19 cellular contexts compared by ENCODE assay signal in the genomic region with DNA sequence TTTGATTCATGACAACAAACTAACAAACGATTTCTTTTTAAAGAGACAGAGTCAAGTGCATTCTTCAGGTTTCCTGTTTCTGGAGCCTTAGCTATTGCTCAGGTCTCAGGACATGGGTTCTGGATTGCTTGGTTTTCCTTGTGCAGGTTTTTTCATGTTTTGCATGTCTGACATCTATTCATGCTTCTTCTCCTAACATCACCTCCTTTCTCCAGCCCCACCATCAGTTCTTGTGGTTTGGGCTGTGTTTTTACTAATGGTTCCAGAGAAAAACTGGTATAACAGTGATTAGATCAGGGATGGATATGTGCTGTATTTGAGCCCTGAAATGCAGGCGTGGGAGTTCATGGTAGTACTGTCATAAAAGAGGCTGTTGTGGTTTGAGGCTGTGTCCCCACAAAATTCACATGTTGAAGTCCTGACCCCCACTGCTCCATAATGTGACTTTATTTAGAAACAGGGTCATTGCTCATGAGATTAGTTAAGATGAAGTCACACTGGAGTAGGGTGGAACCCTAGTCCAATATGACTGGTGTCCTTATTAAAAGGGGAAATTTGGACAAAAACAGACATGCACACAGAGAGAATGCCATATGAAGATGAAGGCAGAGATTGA.
A peak's percentile ranks its signal among the peaks of the same experiment; 100 is the strongest.
DNase-seq lines count a peak whose midpoint lies in the region; ATAC-seq, FAIRE-seq and TF ChIP-seq lines count a peak whose summit lies in the region.
"Had no signal": no experiment of that assay in that cellular context is flagged by ENCODE, and none has a peak within 500 bp of the region (broad histone marks: within the 10 kb centered on the region; RNA-seq: fewer than 3 reads in every experiment).

No MANE protein-coding gene starts in this region.

- H3K4me2 ChIP-seq in K562 (ENCODE audit: insufficient read depth, low read length) = no peak overlapping the region

- H3K27me3 Mint-ChIP-seq in activated T-helper 17 cell treated with anti-CD3 and anti-CD28 coated beads, Interleukin-2, amount 50 U/mL, for 72 hours = peaks cover 11% of the 10 kb centered on the region

- peak overlapping the region in 8 of 10 donors; percentile 9 to 94 (median 80) for H3K27ac ChIP-seq in heart right ventricle
- no peak overlapping the region for H3K27ac ChIP-seq in K562 (ENCODE audit: extremely low read depth, low read depth, low read length)
- no peak overlapping the region for H3K27ac ChIP-seq in upper lobe of right lung

- no peak for TF ChIP-seq RAD21 in K562 (CRISPR knock-in tag; conservative IDR thresholded peaks at IDR 0.05 in 1 of 2, IDR thresholded peaks at IDR 0.05 in 1 of 2)

- no peaks in the 10 kb centered on the region for H3K79me2 ChIP-seq in K562 (ENCODE audit: control insufficient read depth, insufficient read depth, low read length)

- H3K9ac ChIP-seq in K562 (ENCODE audit: insufficient read depth in 1 of 2, low read depth in 2 of 2, low read length in 2 of 2) = no peak overlapping the region

- H3K4me1 Mint-ChIP-seq in activated T-helper 17 cell treated with anti-CD3 and anti-CD28 coated beads, Interleukin-2, amount 50 U/mL, for 72 hours = no peaks in the 10 kb centered on the region
- H3K4me1 Mint-ChIP-seq: IgD-negative memory B cell had no signal

- in situ Hi-C loops in K562 (cut with MboI) = no loop called here

- H3K27me3 ChIP-seq in heart right ventricle = no peaks in the 10 kb centered on the region
- H3K27me3 ChIP-seq in K562 (ENCODE audit: control insufficient read depth in 2 of 2, insufficient read depth in 2 of 2, low read length in 2 of 2) = peaks cover 0 to 9% of the 10 kb centered on the region in 2 experiments; a peak in 4 of 5 replicates
- H3K27me3 ChIP-seq in upper lobe of right lung = no peaks in the 10 kb centered on the region

- H3K36me3 ChIP-seq in heart right ventricle = no peaks in the 10 kb centered on the region
- H3K36me3 ChIP-seq in K562 (ENCODE audit: control insufficient read depth, insufficient read depth, low read length) = no peaks in the 10 kb centered on the region
- H3K36me3 ChIP-seq in upper lobe of right lung = no peaks in the 10 kb centered on the region

- no peak for FAIRE-seq in K562 (lab: Jason Lieb, UNC)
- FAIRE-seq: GM12878 had no signal

- CTCF ChIA-PET in K562 (lab: Yijun Ruan, JAX; ENCODE audit: low intra/inter-chr PET ratio) = no interaction called here

- no peaks in the 10 kb centered on the region for H3K9me1 ChIP-seq in K562 (ENCODE audit: control insufficient read depth, insufficient read depth, low read length)

- no peaks in the 10 kb centered on the region for H3K9me3 Mint-ChIP-seq in activated T-helper 17 cell treated with anti-CD3 and anti-CD28 coated beads, Interleukin-2, amount 50 U/mL, for 72 hours
- H3K9me3 Mint-ChIP-seq: CD8-positive, alpha-beta T cell; H9; IgD-negative memory B cell had no signal

- no peak for DNase-seq in heart right ventricle
- no peak for DNase-seq in left cardiac atrium
- no peak for DNase-seq in K562 (ENCODE audit: extremely low read depth in 1 of 4, low spot score in 3 of 4)
- DNase-seq in left kidney (ENCODE audit: low read depth, low spot score) = peak; percentile 21
- no peak for DNase-seq in upper lobe of right lung
- no peak for DNase-seq in NCI-H510A treated with DMSO at 0.1 percent for 48 hours (lab: John Stamatoyannopoulos, UW)
- DNase-seq: AML-193; C1 segment of cervical spinal cord; CD8-positive, alpha-beta T cell; DND-41; H9; Karpas-422; NCI-H1092; NCI-H1436; NCI-H187 treated with DMSO at 0.1 percent for 48 hours had no signal

- no peak for TF ChIP-seq CTCF in heart right ventricle (IDR thresholded peaks at IDR 0.05)
- no peak for TF ChIP-seq CTCF in K562 (IDR thresholded peaks at IDR 0.05 in 2 of 3, conservative IDR thresholded peaks at IDR 0.05 in 1 of 3; ENCODE audit: insufficient read depth in 2 of 3, low read depth in 1 of 3, low read length in 3 of 3)
- TF ChIP-seq CTCF in upper lobe of right lung (IDR thresholded peaks at IDR 0.05) = no peak

- no peak overlapping the region for H3K27ac Mint-ChIP-seq in activated T-helper 17 cell treated with anti-CD3 and anti-CD28 coated beads, Interleukin-2, amount 50 U/mL, for 72 hours
- H3K27ac Mint-ChIP-seq: CD8-positive, alpha-beta T cell; H9; IgD-negative memory B cell had no signal

- no peak overlapping the region for H3K4me3 Mint-ChIP-seq in activated T-helper 17 cell treated with anti-CD3 and anti-CD28 coated beads, Interleukin-2, amount 50 U/mL, for 72 hours
- H3K4me3 Mint-ChIP-seq: CD8-positive, alpha-beta T cell; H9; IgD-negative memory B cell had no signal

- no peaks in the 10 kb centered on the region for H4K20me1 ChIP-seq in K562 (replicated peaks; ENCODE audit: control insufficient read depth, insufficient read depth, low read length)

- H3K4me3 ChIP-seq in heart right ventricle (no peak overlapping the region), K562 (no peak overlapping the region), upper lobe of right lung (no peak overlapping the region)
- H3K4me3 ChIP-seq: GM12878 had no signal

- H2AFZ ChIP-seq in K562 (ENCODE audit: low read depth, low read length) = no peak overlapping the region

- no peak for ATAC-seq in heart right ventricle
- no peak for ATAC-seq in left cardiac atrium
- no peak for ATAC-seq in K562
- peak; percentile 8 for ATAC-seq in upper lobe of right lung
- ATAC-seq in activated T-helper 17 cell treated with anti-CD3 and anti-CD28 coated beads, Interleukin-2, amount 50 U/mL, for 72 hours (replicated peaks) = no peak
- ATAC-seq in HG02938 (IDR thresholded peaks at IDR 0.05; ENCODE audit: unreplicated experiment) = no peak
- ATAC-seq: CD8-positive, alpha-beta T cell; GM12878 had no signal

- H3K36me3 Mint-ChIP-seq in activated T-helper 17 cell treated with anti-CD3 and anti-CD28 coated beads, Interleukin-2, amount 50 U/mL, for 72 hours (ENCODE audit: low read depth) = no peaks in the 10 kb centered on the region
- H3K36me3 Mint-ChIP-seq: CD8-positive, alpha-beta T cell; IgD-negative memory B cell had no signal

- POLR2A ChIA-PET in K562 (lab: Yijun Ruan, JAX) = interaction anchor here (0.9 kb wide), 1 partner anchor 17 kb away, joined by 3 read pairs; no protein-coding TSS in a partner anchor

- TF ChIP-seq EP300 in K562 (IDR thresholded peaks at IDR 0.05; ENCODE audit: low read length) = no peak

- no peaks in the 10 kb centered on the region for H3K9me3 ChIP-seq in heart right ventricle
- no peaks in the 10 kb centered on the region for H3K9me3 ChIP-seq in K562 (replicated peaks; ENCODE audit: control insufficient read depth, insufficient read depth, low read depth, low read length)
- H3K9me3 ChIP-seq in upper lobe of right lung = no peaks in the 10 kb centered on the region

- no peak for TF ChIP-seq POLR2A in K562 (conservative IDR thresholded peaks at IDR 0.05)

- intact Hi-C loops in heart right ventricle (cut with DNase I) = no loop called here
- intact Hi-C loops in left cardiac atrium (cut with DNase I) = no loop called here
- intact Hi-C loops in K562 (cut with micrococcal nuclease) = no loop called here
- intact Hi-C loops in upper lobe of right lung (cut with DNase I) = no loop called here

- WGBS in heart right ventricle, 2 donors = 45 to 61% methylated on average over 2 of the region's 2 CpGs
- 0% methylated on average over 2 of the region's 2 CpGs for WGBS in K562 (ENCODE audit: insufficient coverage, low coverage, missing lambda C conversion rate)

- no TSS peak for BruUV-seq in K562 (replicated peaks; lab: Mats Ljungman, UMichigan)

- H3K4me1 ChIP-seq in heart right ventricle (peaks cover 0 to 47% (median 14%) of the 10 kb centered on the region in 9 donors), K562 (replicated peaks in 1 of 2; ENCODE audit: control insufficient read depth in 2 of 2, insufficient read depth in 2 of 2, low read length in 2 of 2) (no peaks in the 10 kb centered on the region), upper lobe of right lung (no peaks in the 10 kb centered on the region)

TF ChIP-seq in K562, 482 proteins besides CTCF, POLR2A, EP300 and RAD21 (continues in another document):
- TF ChIP-seq ZNF3 (CRISPR knock-in tag; IDR thresholded peaks at IDR 0.05) (no peak), ZNF134 (CRISPR knock-in tag; conservative IDR thresholded peaks at IDR 0.05) (peak; percentile 88)
- TF ChIP-seq, protein P1, sequence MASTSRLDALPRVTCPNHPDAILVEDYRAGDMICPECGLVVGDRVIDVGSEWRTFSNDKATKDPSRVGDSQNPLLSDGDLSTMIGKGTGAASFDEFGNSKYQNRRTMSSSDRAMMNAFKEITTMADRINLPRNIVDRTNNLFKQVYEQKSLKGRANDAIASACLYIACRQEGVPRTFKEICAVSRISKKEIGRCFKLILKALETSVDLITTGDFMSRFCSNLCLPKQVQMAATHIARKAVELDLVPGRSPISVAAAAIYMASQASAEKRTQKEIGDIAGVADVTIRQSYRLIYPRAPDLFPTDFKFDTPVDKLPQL (IDR thresholded peaks at IDR 0.05; ENCODE audit: extremely low read depth, insufficient read length) = no peak

Comparison
In these comparisons a context has a peak if more than half of its experiments do, and no peak if none do; other contexts are left out.
1. H3K27ac ChIP-seq: peak in heart right ventricle (8 of 10); none in K562 (single experiment) and upper lobe of right lung (single experiment).